In genomic region chr6:18327621-18328548, GRCh38 we compare ENCODE assay signal across 1 cellular context.
TF ChIP-seq lines count a peak whose summit lies in the region.

No MANE protein-coding gene starts in this region.

TF ChIP-seq in WTC11, 78 proteins besides CTCF, POLR2A, EP300 and RAD21 (continued from another document):
- no peak for TF ChIP-seq STAT6 (CRISPR knock-in tag; conservative IDR thresholded peaks at IDR 0.05; ENCODE audit: low read depth)
- no peak for TF ChIP-seq ERG (CRISPR knock-in tag; IDR thresholded peaks at IDR 0.05)
- no peak for TF ChIP-seq ZNF121 (CRISPR knock-in tag; IDR thresholded peaks at IDR 0.05)
- TF ChIP-seq NR1H2 (CRISPR knock-in tag; IDR thresholded peaks at IDR 0.05), result no peak
